Comparison of ENCODE assay signal across 1 cellular context in genomic region chr11:28104425-28104824, GRCh38.
TF ChIP-seq lines count a peak whose summit lies in the region.

No MANE protein-coding gene starts in this region.

TF ChIP-seq in GM12878, 131 proteins besides CTCF, POLR2A, EP300 and RAD21:
- TF ChIP-seq STAT3 (IDR thresholded peaks at IDR 0.05; ENCODE audit: low read depth, low read length) (no peak), NFIC (IDR thresholded peaks at IDR 0.05; ENCODE audit: low read depth, low read length) (no peak), CBX3 (IDR thresholded peaks at IDR 0.05; ENCODE audit: borderline replicate concordance, low read depth) (no peak), PAX5 (IDR thresholded peaks at IDR 0.05; ENCODE audit: borderline replicate concordance, low read depth, low read length) (no peak), SMARCA5 (IDR thresholded peaks at IDR 0.05) (no peak), TBL1XR1 (IDR thresholded peaks at IDR 0.05; ENCODE audit: low read depth, low read length) (no peak), MEF2A (IDR thresholded peaks at IDR 0.05; ENCODE audit: insufficient read depth, low read depth, low read length) (no peak), MLLT1 (IDR thresholded peaks at IDR 0.05) (no peak), POLR2AphosphoS5 (IDR thresholded peaks at IDR 0.05; ENCODE audit: low read length) (no peak), SUPT20H (IDR thresholded peaks at IDR 0.05; ENCODE audit: borderline replicate concordance, control insufficient read depth, low read depth, low read length) (no peak), MTA3 (IDR thresholded peaks at IDR 0.05; ENCODE audit: borderline replicate concordance, low read length) (no peak), CREB1 (IDR thresholded peaks at IDR 0.05; ENCODE audit: low read depth) (no peak), TCF12 (IDR thresholded peaks at IDR 0.05; ENCODE audit: low read depth, low read length) (no peak), CBX5 (IDR thresholded peaks at IDR 0.05; ENCODE audit: low read depth) (no peak), SMAD5 (IDR thresholded peaks at IDR 0.05; ENCODE audit: low read depth) (no peak)
